25 cellular contexts compared by ENCODE assay signal in genomic region chr19:47267350-47267759, GRCh38. TPM values are rescaled to one million over a fixed set of nuclear protein-coding genes. Genes with fewer than 3 reads are reported as not detected.
DNase-seq lines count a peak whose midpoint lies in the region; ATAC-seq, FAIRE-seq and TF ChIP-seq lines count a peak whose summit lies in the region.
"Had no signal": no experiment of that assay in that cellular context is flagged by ENCODE, and none has a peak within 500 bp of the region (broad histone marks: within the 10 kb centered on the region; RNA-seq: fewer than 3 reads in every experiment).

No MANE protein-coding gene starts in this region.

- no TSS peak for BruUV-seq in GM12878 (replicated peaks; lab: Mats Ljungman, UMichigan)

- no peak overlapping the region for H3K27ac Mint-ChIP-seq in HFFc6
- H3K27ac Mint-ChIP-seq: activated CD8-positive, alpha-beta T cell treated with anti-CD3 and anti-CD28 coated beads for 36 hours; activated naive CD8-positive, alpha-beta T cell; dendritic cell treated with granulocyte-macrophage colony-stimulating factor and Interleukin-4, amounts not matched to agents 40 ng/mL and 50 ng/mL, for 4 days; immature natural killer cell; natural killer cell treated with Interleukin-12 subunit alpha and Interleukin-12 subunit beta and Interleukin-15 and Interleukin-18, amount 100 ng/mL, for 72 hours; stimulated activated naive B cell treated with anti-CD40 and anti-IgM and Interleukin-4, amounts not matched to agents 10 μg/mL and 1 μg/mL and 100 μg/mL, for 72 hours; T-helper 1 cell treated with Interleukin-12 subunit alpha and Interleukin-12 subunit beta and Interleukin-4 antibody, amounts not matched to agents 30 μg/mL and 1 μg/mL, for 36 hours; type B pancreatic cell; WTC11 had no signal

- TF ChIP-seq RAD21 in GM12878 (IDR thresholded peaks at IDR 0.05; ENCODE audit: insufficient read depth, low read depth, low read length), result no peak

- no peak overlapping the region for H3K4me3 Mint-ChIP-seq in HFFc6
- H3K4me3 Mint-ChIP-seq: activated CD8-positive, alpha-beta T cell treated with anti-CD3 and anti-CD28 coated beads for 36 hours; activated naive CD8-positive, alpha-beta T cell; activated T-cell treated with anti-CD3 and anti-CD28 coated beads, Interleukin-2, amount 50 U/mL, for 4 hours; dendritic cell treated with granulocyte-macrophage colony-stimulating factor and Interleukin-4, amounts not matched to agents 40 ng/mL and 50 ng/mL, for 4 days; immature natural killer cell; natural killer cell treated with Interleukin-12 subunit alpha and Interleukin-12 subunit beta and Interleukin-15 and Interleukin-18, amount 100 ng/mL, for 72 hours; stimulated activated naive B cell treated with anti-CD40 and anti-IgM and Interleukin-4, amounts not matched to agents 10 μg/mL and 1 μg/mL and 100 μg/mL, for 72 hours; T-helper 1 cell treated with Interleukin-12 subunit alpha and Interleukin-12 subunit beta and Interleukin-4 antibody, amounts not matched to agents 30 μg/mL and 1 μg/mL, for 36 hours; type B pancreatic cell; WTC11 had no signal

- no peaks in the 10 kb centered on the region for H3K9me3 ChIP-seq in GM12878 (replicated peaks; ENCODE audit: control insufficient read depth, insufficient read depth, low read length)
- H3K9me3 ChIP-seq: right atrium auricular region had no signal

- peaks cover 4% of the 10 kb centered on the region for H3K4me1 Mint-ChIP-seq in HFFc6 (ENCODE audit: low read depth)

- CTCF ChIA-PET in GM12878 (lab: Yijun Ruan, JAX), result interaction anchor here (0.7 kb wide), 1 partner anchor 18 kb away, joined by 3 read pairs; no protein-coding TSS in a partner anchor

- RAD21 ChIA-PET in GM12878 (lab: Charles Lee; ENCODE audit: unreplicated experiment), result no interaction called here

- H3K4me3 ChIP-seq in GM12878, result no peak overlapping the region
- H3K4me3 ChIP-seq: right atrium auricular region had no signal

- intact Hi-C loops in GM12878 (cut with micrococcal nuclease; ENCODE audit: unreplicated experiment) (no loop called here), posterior cingulate gyrus (cut with DNase I) (no loop called here)

- in situ Hi-C loops in G401 (cut with HindIII; ENCODE audit: low sequenced_read_pairs), result no loop called here
- in situ Hi-C loops in GM12878 (cut with MboI), result no loop called here

- no peaks in the 10 kb centered on the region for H3K27me3 ChIP-seq in GM12878 (replicated peaks in 1 of 2; ENCODE audit: control insufficient read depth in 2 of 2, insufficient read depth in 2 of 2, low read length in 1 of 2)
- H3K27me3 ChIP-seq: right atrium auricular region had no signal

- no peak for TF ChIP-seq EP300 in GM12878 (IDR thresholded peaks at IDR 0.05; ENCODE audit: borderline replicate concordance in 1 of 2, control insufficient read depth in 1 of 2, low read depth in 2 of 2, low read length in 2 of 2)

- no peak for TF ChIP-seq CTCF in GM12878 (IDR thresholded peaks at IDR 0.05 in 2 of 3, conservative IDR thresholded peaks at IDR 0.05 in 1 of 3; ENCODE audit: control insufficient read depth in 2 of 3, extremely low read depth in 1 of 3, insufficient read depth in 1 of 3, low read depth in 3 of 3, low read length in 3 of 3)
- no peak for TF ChIP-seq CTCF in HFFc6 (IDR thresholded peaks at IDR 0.05)

- H3K36me3 ChIP-seq in GM12878 (ENCODE audit: control insufficient read depth in 2 of 2, insufficient read depth in 2 of 2, low read length in 1 of 2), result peaks cover 2 to 4% of the 10 kb centered on the region in 2 experiments; a peak in 3 of 4 replicates

- H3K9me3 Mint-ChIP-seq in HFFc6, result no peaks in the 10 kb centered on the region
- H3K9me3 Mint-ChIP-seq: activated CD8-positive, alpha-beta T cell treated with anti-CD3 and anti-CD28 coated beads for 36 hours; activated T-cell treated with anti-CD3 and anti-CD28 coated beads, Interleukin-2, amount 50 U/mL, for 4 hours; dendritic cell treated with granulocyte-macrophage colony-stimulating factor and Interleukin-4, amounts not matched to agents 40 ng/mL and 50 ng/mL, for 4 days; immature natural killer cell; natural killer cell treated with Interleukin-12 subunit alpha and Interleukin-12 subunit beta and Interleukin-15 and Interleukin-18, amount 100 ng/mL, for 72 hours; stimulated activated naive B cell treated with anti-CD40 and anti-IgM and Interleukin-4, amounts not matched to agents 10 μg/mL and 1 μg/mL and 100 μg/mL, for 72 hours; T-helper 1 cell treated with Interleukin-12 subunit alpha and Interleukin-12 subunit beta and Interleukin-4 antibody, amounts not matched to agents 30 μg/mL and 1 μg/mL, for 36 hours; type B pancreatic cell; WTC11 had no signal

- peak; percentile 19 for DNase-seq in G401 (ENCODE audit: low spot score)
- DNase-seq in GM12878 (ENCODE audit: low read depth, low spot score), result no peak
- peak; percentile 82 for DNase-seq in left lobe of liver (ENCODE audit: low spot score)
- peak; percentile 65 to 96 (median 74) for DNase-seq in posterior cingulate gyrus
- no peak for DNase-seq in NK-92 treated with Interleukin-12 subunit alpha and Interleukin-12 subunit beta, amount 100 ng/mL, for 24 hours (lab: John Stamatoyannopoulos, UW)
- no peak for DNase-seq in HFFc6
- no peak for DNase-seq in T1000 (lab: John Stamatoyannopoulos, UW)
- DNase-seq: activated CD8-positive, alpha-beta T cell treated with anti-CD3 and anti-CD28 coated beads for 36 hours; activated T-cell treated with anti-CD3 and anti-CD28 coated beads, Interleukin-2, amount 50 U/mL, for 4 hours; immature natural killer cell; MV-4-11; NCI-H2029; NCI-H510A treated with DMSO at 0.1 percent for 48 hours; SHP77 treated with DMSO at 0.1 percent for 48 hours; stimulated activated naive B cell treated with anti-CD40 and anti-IgM and Interleukin-4, amounts not matched to agents 10 μg/mL and 1 μg/mL and 100 μg/mL, for 72 hours had no signal

- H3K36me3 Mint-ChIP-seq in HFFc6 (ENCODE audit: low read depth), result peaks cover 24% of the 10 kb centered on the region
- H3K36me3 Mint-ChIP-seq: natural killer cell treated with Interleukin-12 subunit alpha and Interleukin-12 subunit beta and Interleukin-15 and Interleukin-18, amount 100 ng/mL, for 72 hours had no signal

- peaks cover 5% of the 10 kb centered on the region for H3K4me1 ChIP-seq in GM12878 (ENCODE audit: control insufficient read depth, insufficient read depth, low read length)

- no peak for FAIRE-seq in GM12878 (lab: Jason Lieb, UNC)

- no peak overlapping the region for H3K9ac ChIP-seq in GM12878 (ENCODE audit: control insufficient read depth, insufficient read depth, low read length)

- ATAC-seq in GM12878, result no peak
- peak; percentile 94 for ATAC-seq in left lobe of liver
- no peak for ATAC-seq in HG02870 (IDR thresholded peaks at IDR 0.05; ENCODE audit: unreplicated experiment)
- ATAC-seq: activated CD8-positive, alpha-beta T cell treated with anti-CD3 and anti-CD28 coated beads for 36 hours; activated T-cell treated with anti-CD3 and anti-CD28 coated beads, Interleukin-2, amount 50 U/mL, for 4 hours; HCT116; natural killer cell treated with Interleukin-12 subunit alpha and Interleukin-12 subunit beta and Interleukin-15 and Interleukin-18, amount 100 ng/mL, for 72 hours; stimulated activated naive B cell treated with anti-CD40 and anti-IgM and Interleukin-4, amounts not matched to agents 10 μg/mL and 1 μg/mL and 100 μg/mL, for 72 hours; WTC11 had no signal

- SMC1A ChIA-PET in GM12878 (lab: Charles Lee; ENCODE audit: uncharacterized antibody, unreplicated experiment), result interaction anchor here (0.6 kb wide), 1 partner anchor 346 kb away, joined by 3 read pairs; no protein-coding TSS in a partner anchor

- TF ChIP-seq POLR2A in GM12878 (IDR thresholded peaks at IDR 0.05; ENCODE audit: low read depth, low read length), result 0 out of 2 replicates have a peak, but pooled peaks have one; percentile 12

- H3K27me3 Mint-ChIP-seq in HFFc6 (ENCODE audit: insufficient read depth), result no peaks in the 10 kb centered on the region; the same call in 1 of the 2 replicates
- H3K27me3 Mint-ChIP-seq: activated CD8-positive, alpha-beta T cell treated with anti-CD3 and anti-CD28 coated beads for 36 hours; activated naive CD8-positive, alpha-beta T cell; dendritic cell treated with granulocyte-macrophage colony-stimulating factor and Interleukin-4, amounts not matched to agents 40 ng/mL and 50 ng/mL, for 4 days; natural killer cell treated with Interleukin-12 subunit alpha and Interleukin-12 subunit beta and Interleukin-15 and Interleukin-18, amount 100 ng/mL, for 72 hours; stimulated activated naive B cell treated with anti-CD40 and anti-IgM and Interleukin-4, amounts not matched to agents 10 μg/mL and 1 μg/mL and 100 μg/mL, for 72 hours; type B pancreatic cell had no signal

- no peak overlapping the region for H2AFZ ChIP-seq in GM12878 (ENCODE audit: control insufficient read depth, low read depth, low read length)

- no peaks in the 10 kb centered on the region for H4K20me1 ChIP-seq in GM12878 (ENCODE audit: control insufficient read depth, insufficient read depth)

- H3K27ac ChIP-seq in GM12878 (ENCODE audit: control insufficient read depth, insufficient read depth), result no peak overlapping the region
- H3K27ac ChIP-seq: right atrium auricular region had no signal

- H3K79me2 ChIP-seq in GM12878 (ENCODE audit: control insufficient read depth, insufficient read depth, low read length), result no peaks in the 10 kb centered on the region

- POLR2A ChIA-PET in GM12878 (lab: Charles Lee), result interaction anchor here (0.9 kb wide), 1 partner anchor 11 kb away, joined by 3 read pairs; the partner anchor contains the start of gene CCDC9

- WGBS in GM12878 (ENCODE audit: insufficient coverage, insufficient replicate concordance, low lambda C conversion rate, missing lambda C conversion rate), result 94% methylated on average over 14 of the region's 14 CpGs

- H3K4me2 ChIP-seq in GM12878 (ENCODE audit: control insufficient read depth, insufficient read depth), result no peak overlapping the region

RNA-seq across cellular contexts. Expression of gene INAFM1, which starts 7.3 kb away (rescaled TPM):
- 7.0 and 11.0 TPM in 2 replicates for total RNA-seq in G401 (2014; rRNA removed; shearing (Covaris generic))
- total RNA-seq in GM12878 (2013; cell fraction: nucleolus; rRNA removed), result 1.2 and 2.7 TPM in 2 replicates
- total RNA-seq in GM12878 (2014; rRNA removed) (2.0 and 2.1 TPM in 2 replicates), GM12878 (2014; rRNA removed; fragmentation: Illumina TruSeq; extraction: Trizol) (0.51 and 0.63 TPM in 2 replicates), GM12878 (2021) (6.1 and 6.8 TPM in 2 replicates), left lobe of liver (5.6 TPM)
- 0.46 TPM for polyA plus RNA-seq in GM12878 (2011; ENCODE audit: low read depth)
- polyA plus RNA-seq in GM12878 (2011; rRNA removed) (0.40 and 0.86 TPM in 2 replicates), GM12878 (2014; fragmentation: Illumina TruSeq; extraction: Trizol) (0.30 and 0.57 TPM in 2 replicates), GM12878 (2014; fragmentation: Nextera tagmentation; extraction: Ambion mirVana) (under 1 TPM in 1 of 2 experiments, not detected in 1; 0.58 TPM), GM12878 (2014; rRNA removed) (4.5 and 4.8 TPM in 2 replicates), GM12878 (2016; fragmentation: Nextera tagmentation; extraction: Ambion mirVana) (1 to 10 TPM; 1.1 to 1.4 TPM)
- polyA plus RNA-seq in GM12878 (2011; cell fraction: cytosol; rRNA removed), result 1.2 and 1.5 TPM in 2 replicates
- 4.8 and 6.7 TPM in 2 replicates for polyA plus RNA-seq in GM12878 (2011; cell fraction: nucleus; rRNA removed)
- polyA plus RNA-seq in GM12878 (2012), result 3.8 and 5.8 TPM in 2 replicates
- 0.57 TPM in 1 of 2 replicates, not detected in the other for polyA minus RNA-seq in GM12878 (2011; rRNA and poly(A)+ RNA removed)
- polyA minus RNA-seq in GM12878 (2011; cell fraction: cytosol; rRNA and poly(A)+ RNA removed), result 0.94 TPM in 1 of 2 replicates, not detected in the other
- polyA minus RNA-seq in GM12878 (2011; cell fraction: nucleus; rRNA and poly(A)+ RNA removed), result 1.5 and 2.1 TPM in 2 replicates
- total RNA-seq in HFFc6 (2021; fragmentation: NEBNext Ultra II Directional; extraction: Animal tissue kit (Norgen Biotek cat#: 25700)), result 10 to 100 TPM; 12.0 to 16.2 (median 14.0) TPM

RNA-seq across cellular contexts. Expression of gene CCDC9, which starts 11.0 kb away (rescaled TPM):
- 16.5 and 22.2 TPM in 2 replicates for total RNA-seq in G401 (2014; rRNA removed; shearing (Covaris generic))
- total RNA-seq in GM12878 (2013; cell fraction: nucleolus; rRNA removed), result 10.2 and 14.9 TPM in 2 replicates
- total RNA-seq in GM12878 (2014; rRNA removed) (6.4 and 7.1 TPM in 2 replicates), GM12878 (2014; rRNA removed; fragmentation: Illumina TruSeq; extraction: Trizol) (2.9 and 4.9 TPM in 2 replicates), GM12878 (2021) (16.7 and 17.5 TPM in 2 replicates), left lobe of liver (10.4 TPM)
- 5.3 TPM for polyA plus RNA-seq in GM12878 (2011; ENCODE audit: low read depth)
- polyA plus RNA-seq in GM12878 (2011; rRNA removed) (3.3 and 3.9 TPM in 2 replicates), GM12878 (2014; fragmentation: Illumina TruSeq; extraction: Trizol) (1.7 and 7.7 TPM in 2 replicates), GM12878 (2014; fragmentation: Nextera tagmentation; extraction: Ambion mirVana) (under 1 TPM in 1 of 2 experiments, not detected in 1; 0.18 TPM), GM12878 (2014; rRNA removed) (10.1 and 13.2 TPM in 2 replicates), GM12878 (2016; fragmentation: Nextera tagmentation; extraction: Ambion mirVana) (1 to 10 TPM; 6.9 to 9.1 TPM)
- polyA plus RNA-seq in GM12878 (2011; cell fraction: cytosol; rRNA removed), result 4.2 and 4.4 TPM in 2 replicates
- 5.0 and 13.4 TPM in 2 replicates for polyA plus RNA-seq in GM12878 (2011; cell fraction: nucleus; rRNA removed)
- polyA plus RNA-seq in GM12878 (2012), result 13.9 and 24.3 TPM in 2 replicates
- polyA minus RNA-seq in GM12878 (2011; rRNA and poly(A)+ RNA removed), result 3.0 and 4.8 TPM in 2 replicates
- polyA minus RNA-seq in GM12878 (2011; cell fraction: cytosol; rRNA and poly(A)+ RNA removed), result 1.2 and 1.6 TPM in 2 replicates
- polyA minus RNA-seq in GM12878 (2011; cell fraction: nucleus; rRNA and poly(A)+ RNA removed), result 2.0 and 2.3 TPM in 2 replicates
- 10 to 100 TPM; 20.6 to 30.6 (median 23.8) TPM for total RNA-seq in HFFc6 (2021; fragmentation: NEBNext Ultra II Directional; extraction: Animal tissue kit (Norgen Biotek cat#: 25700))

RNA-seq across cellular contexts. Expression of gene BBC3, which starts 36.4 kb away (rescaled TPM):
- total RNA-seq in G401 (2014; rRNA removed; shearing (Covaris generic)), result 38.6 and 66.3 TPM in 2 replicates
- total RNA-seq in GM12878 (2013; cell fraction: nucleolus; rRNA removed), result 12.0 and 13.5 TPM in 2 replicates
- total RNA-seq in GM12878 (2014; rRNA removed) (14.0 and 15.2 TPM in 2 replicates), GM12878 (2014; rRNA removed; fragmentation: Illumina TruSeq; extraction: Trizol) (6.2 and 6.5 TPM in 2 replicates), GM12878 (2021) (17.9 and 18.1 TPM in 2 replicates), left lobe of liver (2.7 TPM)
- polyA plus RNA-seq in GM12878 (2011; ENCODE audit: low read depth), result 2.0 TPM
- polyA plus RNA-seq in GM12878 (2011; rRNA removed) (5.2 and 7.6 TPM in 2 replicates), GM12878 (2014; fragmentation: Illumina TruSeq; extraction: Trizol) (0.24 and 2.2 TPM in 2 replicates), GM12878 (2014; fragmentation: Nextera tagmentation; extraction: Ambion mirVana) (under 1 TPM; 0.10 to 0.27 TPM), GM12878 (2014; rRNA removed) (17.2 and 21.2 TPM in 2 replicates), GM12878 (2016; fragmentation: Nextera tagmentation; extraction: Ambion mirVana) (1 to 10 TPM; 7.5 to 7.8 TPM)
- polyA plus RNA-seq in GM12878 (2011; cell fraction: cytosol; rRNA removed), result 11.6 and 16.6 TPM in 2 replicates
- polyA plus RNA-seq in GM12878 (2011; cell fraction: nucleus; rRNA removed), result 17.5 and 18.4 TPM in 2 replicates
- polyA plus RNA-seq in GM12878 (2012), result 13.0 and 15.8 TPM in 2 replicates
- 4.2 and 8.8 TPM in 2 replicates for polyA minus RNA-seq in GM12878 (2011; rRNA and poly(A)+ RNA removed)
- polyA minus RNA-seq in GM12878 (2011; cell fraction: cytosol; rRNA and poly(A)+ RNA removed), result 7.2 and 9.5 TPM in 2 replicates
- polyA minus RNA-seq in GM12878 (2011; cell fraction: nucleus; rRNA and poly(A)+ RNA removed), result 5.4 and 8.3 TPM in 2 replicates
- 10 to 100 TPM in 2 of 6 experiments, 1 to 10 TPM in 4; 8.6 to 10.9 (median 9.6) TPM for total RNA-seq in HFFc6 (2021; fragmentation: NEBNext Ultra II Directional; extraction: Animal tissue kit (Norgen Biotek cat#: 25700))

RNA-seq across cellular contexts. Expression of gene C5AR1, which starts 42.3 kb away (rescaled TPM):
- 0.68 and 0.92 TPM in 2 replicates for total RNA-seq in G401 (2014; rRNA removed; shearing (Covaris generic))
- 1.2 and 1.5 TPM in 2 replicates for total RNA-seq in GM12878 (2013; cell fraction: nucleolus; rRNA removed)
- total RNA-seq in GM12878 (2014; rRNA removed) (0.05 and 0.17 TPM in 2 replicates), GM12878 (2014; rRNA removed; fragmentation: Illumina TruSeq; extraction: Trizol) (0.04 and 0.09 TPM in 2 replicates), GM12878 (2021) (0.13 and 0.26 TPM in 2 replicates), left lobe of liver (6.2 TPM)
- 0.10 TPM for polyA plus RNA-seq in GM12878 (2011; ENCODE audit: low read depth)
- polyA plus RNA-seq in GM12878 (2011; rRNA removed) (0.40 and 1.5 TPM in 2 replicates), GM12878 (2014; fragmentation: Illumina TruSeq; extraction: Trizol) (0.15 TPM in 1 of 2 replicates, not detected in the other), GM12878 (2014; fragmentation: Nextera tagmentation; extraction: Ambion mirVana) (under 1 TPM; 0.07 to 0.19 TPM), GM12878 (2014; rRNA removed) (0.06 and 0.15 TPM in 2 replicates), GM12878 (2016; fragmentation: Nextera tagmentation; extraction: Ambion mirVana) (under 1 TPM; 0.27 to 0.29 TPM)
- polyA plus RNA-seq in GM12878 (2011; cell fraction: cytosol; rRNA removed), result 1.1 and 1.3 TPM in 2 replicates
- polyA plus RNA-seq in GM12878 (2011; cell fraction: nucleus; rRNA removed), result 0.55 and 1.2 TPM in 2 replicates
- polyA plus RNA-seq in GM12878 (2012), result 0.32 and 0.46 TPM in 2 replicates
- 0.67 and 1.9 TPM in 2 replicates for polyA minus RNA-seq in GM12878 (2011; rRNA and poly(A)+ RNA removed)
- polyA minus RNA-seq in GM12878 (2011; cell fraction: cytosol; rRNA and poly(A)+ RNA removed), result 0.94 and 2.4 TPM in 2 replicates
- 0.12 and 0.19 TPM in 2 replicates for polyA minus RNA-seq in GM12878 (2011; cell fraction: nucleus; rRNA and poly(A)+ RNA removed)
- under 1 TPM; 0.24 to 0.95 (median 0.35) TPM for total RNA-seq in HFFc6 (2021; fragmentation: NEBNext Ultra II Directional; extraction: Animal tissue kit (Norgen Biotek cat#: 25700))
- total RNA-seq: lung microvascular endothelial cell had no signal

Comparison
In these comparisons a context has a peak if more than half of its experiments do, and no peak if none do; other contexts are left out.
1. DNase-seq: peak in G401 (single experiment), left lobe of liver (single experiment) and posterior cingulate gyrus (10 of 10); none in GM12878 (single experiment), NK-92 treated with Interleukin-12 subunit alpha and Interleukin-12 subunit beta, amount 100 ng/mL, for 24 hours (single experiment), HFFc6 (single experiment) and T1000 (single experiment).